ENCODE assay signal across 1 cellular context in the genomic region with DNA sequence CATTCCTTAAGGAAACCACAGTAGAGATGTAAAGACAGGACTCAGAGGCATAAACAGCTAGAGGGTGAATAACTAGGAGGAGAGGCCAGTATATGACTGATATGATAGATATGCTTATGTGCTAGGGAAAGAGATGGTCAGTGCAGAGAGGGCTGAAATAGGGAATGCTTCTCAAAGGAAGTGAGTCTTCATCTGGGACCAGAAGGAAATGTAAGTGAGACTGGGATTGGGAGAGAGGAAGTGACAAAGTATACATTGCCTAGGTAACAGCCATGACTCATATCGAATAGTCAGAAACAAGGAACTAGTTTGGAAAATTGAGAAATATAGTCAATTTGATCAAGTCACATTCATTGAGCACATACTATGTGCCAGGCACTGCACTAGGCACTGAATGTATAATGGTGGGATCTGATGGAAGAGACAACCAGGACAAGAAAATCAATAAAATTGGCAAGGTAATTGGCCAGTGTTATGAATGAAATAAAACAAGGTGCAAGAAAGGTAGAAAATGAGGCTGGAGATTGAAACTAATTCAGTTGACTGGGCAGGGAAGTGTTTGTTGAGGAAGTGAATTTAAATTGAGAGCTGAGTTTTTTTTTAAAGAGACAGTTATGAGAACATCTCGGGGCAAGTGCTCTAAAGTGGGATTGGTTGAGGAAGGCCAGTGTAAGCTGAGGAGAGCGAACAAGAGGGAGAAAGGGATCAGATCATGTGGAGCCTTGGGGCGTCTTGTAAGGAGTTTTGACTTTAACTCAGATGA.
TF ChIP-seq lines count a peak whose summit lies in the region.

No MANE protein-coding gene starts in this region.

TF ChIP-seq in GM23338, 12 proteins besides CTCF, POLR2A, EP300 and RAD21:
- TF ChIP-seq ZNF462 (CRISPR knock-in tag; IDR thresholded peaks at IDR 0.05) (no peak), JUNB (IDR thresholded peaks at IDR 0.05; ENCODE audit: unreplicated experiment) (no peak), EZH2phosphoT487 (IDR thresholded peaks at IDR 0.05; ENCODE audit: unreplicated experiment) (no peak), ZNF114 (CRISPR knock-in tag; IDR thresholded peaks at IDR 0.05) (no peak), CREB1 (CRISPR knock-in tag; IDR thresholded peaks at IDR 0.05; ENCODE audit: low read depth) (no peak), POLR2AphosphoS5 (IDR thresholded peaks at IDR 0.05; ENCODE audit: low read depth) (no peak), NANOG (IDR thresholded peaks at IDR 0.05; ENCODE audit: borderline replicate concordance) (no peak)
TF ChIP-seq in GM23338: peak in this region for 0.
